In genomic region chr9:134251296-134251695, GRCh38 we compare ENCODE assay signal across 27 cellular contexts.
"Had no signal": no experiment of that assay in that cellular context is flagged by ENCODE, and none has a peak within 500 bp of the region (broad histone marks: within the 10 kb centered on the region; RNA-seq: fewer than 3 reads in every experiment).

No MANE protein-coding gene starts in this region.

- H3K27me3 Mint-ChIP-seq: activated CD4-positive, alpha-beta memory T cell treated with anti-CD3 and anti-CD28 coated beads for 36 hours; activated CD4-positive, alpha-beta T cell treated with anti-CD3 and anti-CD28 coated beads for 36 hours; activated CD4-positive, alpha-beta T cell treated with anti-CD3 and anti-CD28 coated beads, Interleukin-2, amount 10 ng/mL, durations not matched to agents 24 days and 14 days; activated naive CD4-positive, alpha-beta T cell treated with anti-CD3 and anti-CD28 coated beads, Interleukin-2, amount 50 U/mL, for 24 hours; activated T-cell treated with anti-CD3 and anti-CD28 coated beads, Interleukin-2, amount 50 U/mL, for 24 hours; activated T-helper 17 cell treated with anti-CD3 and anti-CD28 coated beads, Interleukin-2, amount 50 U/mL, for 72 hours had no signal

- H3K9me3 Mint-ChIP-seq: activated naive CD4-positive, alpha-beta T cell treated with anti-CD3 and anti-CD28 coated beads, Interleukin-2, amount 50 U/mL, for 24 hours had no signal

- H3K4me1 ChIP-seq: colonic mucosa, esophagus squamous epithelium, gastroesophageal sphincter had no signal

- H3K4me3 ChIP-seq: adrenal gland, colonic mucosa, esophagus squamous epithelium, gastroesophageal sphincter had no signal

- DNase-seq: activated CD4-positive, alpha-beta memory T cell treated with anti-CD3 and anti-CD28 coated beads for 36 hours; activated CD4-positive, alpha-beta T cell treated with anti-CD3 and anti-CD28 coated beads for 36 hours; activated CD4-positive, alpha-beta T cell treated with anti-CD3 and anti-CD28 coated beads, Interleukin-2, amount 10 ng/mL, durations not matched to agents 24 days and 14 days; activated CD4-positive, CD25-positive, alpha-beta regulatory T cell; activated CD4-positive, CD25-positive, alpha-beta regulatory T cell treated with anti-CD3 and anti-CD28 coated beads, Interleukin-2, amount 50 U/mL, for 72 hours; activated CD8-positive, alpha-beta memory T cell treated with anti-CD3 and anti-CD28 coated beads, Interleukin-2, amount 50 U/mL, for 48 hours; activated CD8-positive, alpha-beta T cell treated with anti-CD3 and anti-CD28 coated beads, Interleukin-2, amount 10 ng/mL, durations not matched to agents 7 days and 5 days; activated effector memory CD4-positive, alpha-beta T cell treated with Interleukin-2 at 50 U/mL for 16 hours; activated naive CD4-positive, alpha-beta T cell treated with anti-CD3 and anti-CD28 coated beads for 36 hours; activated naive CD8-positive, alpha-beta T cell treated with anti-CD3 and anti-CD28 coated beads for 36 hours; activated naive CD8-positive, alpha-beta T cell treated with anti-CD3 and anti-CD28 coated beads, Interleukin-2, amount 50 U/mL, for 24 hours; activated T-cell treated with anti-CD3 and anti-CD28 coated beads for 4 hours; activated T-cell treated with anti-CD3 and anti-CD28 coated beads, Interleukin-2, amount 50 U/mL, for 24 hours; adrenal gland; amygdala; aorta; brain microvascular endothelial cell; central memory CD4-positive, alpha-beta T cell; cerebellar nuclear complex; colonic mucosa; effector CD8-positive, alpha-beta T cell; esophagus squamous epithelium; foreskin melanocyte; T-helper 2 cell had no signal

- H3K27ac Mint-ChIP-seq: activated CD4-positive, alpha-beta memory T cell treated with anti-CD3 and anti-CD28 coated beads for 36 hours; activated CD4-positive, alpha-beta T cell treated with anti-CD3 and anti-CD28 coated beads for 36 hours; activated CD4-positive, alpha-beta T cell treated with anti-CD3 and anti-CD28 coated beads, Interleukin-2, amount 10 ng/mL, durations not matched to agents 24 days and 14 days; activated CD8-positive, alpha-beta T cell treated with anti-CD3 and anti-CD28 coated beads, Interleukin-2, amount 10 ng/mL, durations not matched to agents 7 days and 5 days; activated naive CD4-positive, alpha-beta T cell treated with anti-CD3 and anti-CD28 coated beads for 36 hours; activated naive CD4-positive, alpha-beta T cell treated with anti-CD3 and anti-CD28 coated beads, Interleukin-2, amount 50 U/mL, for 24 hours; activated naive CD8-positive, alpha-beta T cell treated with anti-CD3 and anti-CD28 coated beads for 36 hours; activated naive CD8-positive, alpha-beta T cell treated with anti-CD3 and anti-CD28 coated beads, Interleukin-2, amount 50 U/mL, for 24 hours; activated T-cell treated with anti-CD3 and anti-CD28 coated beads, Interleukin-2, amount 50 U/mL, for 24 hours; activated T-helper 17 cell treated with anti-CD3 and anti-CD28 coated beads, Interleukin-2, amount 50 U/mL, for 72 hours had no signal

- H3K4me3 Mint-ChIP-seq: activated CD4-positive, alpha-beta memory T cell treated with anti-CD3 and anti-CD28 coated beads for 36 hours; activated CD4-positive, alpha-beta T cell treated with anti-CD3 and anti-CD28 coated beads for 36 hours; activated CD4-positive, alpha-beta T cell treated with anti-CD3 and anti-CD28 coated beads, Interleukin-2, amount 10 ng/mL, durations not matched to agents 24 days and 14 days; activated CD8-positive, alpha-beta T cell treated with anti-CD3 and anti-CD28 coated beads, Interleukin-2, amount 10 ng/mL, durations not matched to agents 7 days and 5 days; activated naive CD4-positive, alpha-beta T cell treated with anti-CD3 and anti-CD28 coated beads for 36 hours; activated naive CD4-positive, alpha-beta T cell treated with anti-CD3 and anti-CD28 coated beads, Interleukin-2, amount 50 U/mL, for 24 hours; activated naive CD8-positive, alpha-beta T cell treated with anti-CD3 and anti-CD28 coated beads for 36 hours; activated naive CD8-positive, alpha-beta T cell treated with anti-CD3 and anti-CD28 coated beads, Interleukin-2, amount 50 U/mL, for 24 hours; activated T-cell treated with anti-CD3 and anti-CD28 coated beads, Interleukin-2, amount 50 U/mL, for 24 hours; activated T-helper 17 cell treated with anti-CD3 and anti-CD28 coated beads, Interleukin-2, amount 50 U/mL, for 72 hours had no signal

- ATAC-seq: activated CD4-positive, alpha-beta T cell treated with anti-CD3 and anti-CD28 coated beads for 36 hours; activated CD8-positive, alpha-beta T cell treated with anti-CD3 and anti-CD28 coated beads, Interleukin-2, amount 10 ng/mL, durations not matched to agents 7 days and 5 days; activated naive CD8-positive, alpha-beta T cell treated with anti-CD3 and anti-CD28 coated beads, Interleukin-2, amount 50 U/mL, for 24 hours; activated T-helper 17 cell treated with anti-CD3 and anti-CD28 coated beads, Interleukin-2, amount 50 U/mL, for 72 hours; gastroesophageal sphincter had no signal

- H3K27me3 ChIP-seq: adrenal gland, colonic mucosa, gastroesophageal sphincter had no signal

- H3K36me3 ChIP-seq: adrenal gland, brain microvascular endothelial cell, colonic mucosa, esophagus squamous epithelium, gastroesophageal sphincter had no signal

- H3K36me3 Mint-ChIP-seq: activated naive CD4-positive, alpha-beta T cell treated with anti-CD3 and anti-CD28 coated beads, Interleukin-2, amount 50 U/mL, for 24 hours; activated naive CD8-positive, alpha-beta T cell treated with anti-CD3 and anti-CD28 coated beads for 36 hours had no signal

- H3K9me3 ChIP-seq: colonic mucosa had no signal

- H3K4me1 Mint-ChIP-seq: activated CD4-positive, alpha-beta T cell treated with anti-CD3 and anti-CD28 coated beads for 36 hours; activated CD4-positive, alpha-beta T cell treated with anti-CD3 and anti-CD28 coated beads, Interleukin-2, amount 10 ng/mL, durations not matched to agents 24 days and 14 days; activated naive CD4-positive, alpha-beta T cell treated with anti-CD3 and anti-CD28 coated beads, Interleukin-2, amount 50 U/mL, for 24 hours; activated naive CD8-positive, alpha-beta T cell treated with anti-CD3 and anti-CD28 coated beads for 36 hours; activated naive CD8-positive, alpha-beta T cell treated with anti-CD3 and anti-CD28 coated beads, Interleukin-2, amount 50 U/mL, for 24 hours; activated T-helper 17 cell treated with anti-CD3 and anti-CD28 coated beads, Interleukin-2, amount 50 U/mL, for 72 hours had no signal
